ENCODE assay signal across 1 cellular context in the genomic region with DNA sequence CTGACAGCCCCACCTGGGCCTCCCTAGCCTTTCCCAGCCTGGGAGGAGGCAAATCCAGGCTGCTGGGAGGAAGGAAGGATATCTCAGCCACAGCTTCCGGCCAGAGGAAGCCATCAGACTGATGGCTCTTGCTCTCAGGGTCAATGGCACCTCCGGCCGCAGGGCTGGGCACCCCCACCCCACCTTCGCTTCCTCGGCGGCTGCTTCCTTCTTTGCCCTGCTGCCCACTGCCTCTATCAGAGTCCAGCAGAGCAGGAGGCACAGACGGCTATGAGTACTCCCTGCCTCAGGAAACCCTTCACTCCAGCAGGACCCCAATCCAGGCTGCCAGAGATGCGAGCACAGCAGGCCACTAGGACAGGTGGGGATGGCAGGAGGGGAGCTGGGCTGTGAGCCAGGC.
TF ChIP-seq lines count a peak whose summit lies in the region.

No MANE protein-coding gene starts in this region.

TF ChIP-seq in GM23338, 12 proteins besides CTCF, POLR2A, EP300 and RAD21 (continued from another document):
- TF ChIP-seq, protein P1, sequence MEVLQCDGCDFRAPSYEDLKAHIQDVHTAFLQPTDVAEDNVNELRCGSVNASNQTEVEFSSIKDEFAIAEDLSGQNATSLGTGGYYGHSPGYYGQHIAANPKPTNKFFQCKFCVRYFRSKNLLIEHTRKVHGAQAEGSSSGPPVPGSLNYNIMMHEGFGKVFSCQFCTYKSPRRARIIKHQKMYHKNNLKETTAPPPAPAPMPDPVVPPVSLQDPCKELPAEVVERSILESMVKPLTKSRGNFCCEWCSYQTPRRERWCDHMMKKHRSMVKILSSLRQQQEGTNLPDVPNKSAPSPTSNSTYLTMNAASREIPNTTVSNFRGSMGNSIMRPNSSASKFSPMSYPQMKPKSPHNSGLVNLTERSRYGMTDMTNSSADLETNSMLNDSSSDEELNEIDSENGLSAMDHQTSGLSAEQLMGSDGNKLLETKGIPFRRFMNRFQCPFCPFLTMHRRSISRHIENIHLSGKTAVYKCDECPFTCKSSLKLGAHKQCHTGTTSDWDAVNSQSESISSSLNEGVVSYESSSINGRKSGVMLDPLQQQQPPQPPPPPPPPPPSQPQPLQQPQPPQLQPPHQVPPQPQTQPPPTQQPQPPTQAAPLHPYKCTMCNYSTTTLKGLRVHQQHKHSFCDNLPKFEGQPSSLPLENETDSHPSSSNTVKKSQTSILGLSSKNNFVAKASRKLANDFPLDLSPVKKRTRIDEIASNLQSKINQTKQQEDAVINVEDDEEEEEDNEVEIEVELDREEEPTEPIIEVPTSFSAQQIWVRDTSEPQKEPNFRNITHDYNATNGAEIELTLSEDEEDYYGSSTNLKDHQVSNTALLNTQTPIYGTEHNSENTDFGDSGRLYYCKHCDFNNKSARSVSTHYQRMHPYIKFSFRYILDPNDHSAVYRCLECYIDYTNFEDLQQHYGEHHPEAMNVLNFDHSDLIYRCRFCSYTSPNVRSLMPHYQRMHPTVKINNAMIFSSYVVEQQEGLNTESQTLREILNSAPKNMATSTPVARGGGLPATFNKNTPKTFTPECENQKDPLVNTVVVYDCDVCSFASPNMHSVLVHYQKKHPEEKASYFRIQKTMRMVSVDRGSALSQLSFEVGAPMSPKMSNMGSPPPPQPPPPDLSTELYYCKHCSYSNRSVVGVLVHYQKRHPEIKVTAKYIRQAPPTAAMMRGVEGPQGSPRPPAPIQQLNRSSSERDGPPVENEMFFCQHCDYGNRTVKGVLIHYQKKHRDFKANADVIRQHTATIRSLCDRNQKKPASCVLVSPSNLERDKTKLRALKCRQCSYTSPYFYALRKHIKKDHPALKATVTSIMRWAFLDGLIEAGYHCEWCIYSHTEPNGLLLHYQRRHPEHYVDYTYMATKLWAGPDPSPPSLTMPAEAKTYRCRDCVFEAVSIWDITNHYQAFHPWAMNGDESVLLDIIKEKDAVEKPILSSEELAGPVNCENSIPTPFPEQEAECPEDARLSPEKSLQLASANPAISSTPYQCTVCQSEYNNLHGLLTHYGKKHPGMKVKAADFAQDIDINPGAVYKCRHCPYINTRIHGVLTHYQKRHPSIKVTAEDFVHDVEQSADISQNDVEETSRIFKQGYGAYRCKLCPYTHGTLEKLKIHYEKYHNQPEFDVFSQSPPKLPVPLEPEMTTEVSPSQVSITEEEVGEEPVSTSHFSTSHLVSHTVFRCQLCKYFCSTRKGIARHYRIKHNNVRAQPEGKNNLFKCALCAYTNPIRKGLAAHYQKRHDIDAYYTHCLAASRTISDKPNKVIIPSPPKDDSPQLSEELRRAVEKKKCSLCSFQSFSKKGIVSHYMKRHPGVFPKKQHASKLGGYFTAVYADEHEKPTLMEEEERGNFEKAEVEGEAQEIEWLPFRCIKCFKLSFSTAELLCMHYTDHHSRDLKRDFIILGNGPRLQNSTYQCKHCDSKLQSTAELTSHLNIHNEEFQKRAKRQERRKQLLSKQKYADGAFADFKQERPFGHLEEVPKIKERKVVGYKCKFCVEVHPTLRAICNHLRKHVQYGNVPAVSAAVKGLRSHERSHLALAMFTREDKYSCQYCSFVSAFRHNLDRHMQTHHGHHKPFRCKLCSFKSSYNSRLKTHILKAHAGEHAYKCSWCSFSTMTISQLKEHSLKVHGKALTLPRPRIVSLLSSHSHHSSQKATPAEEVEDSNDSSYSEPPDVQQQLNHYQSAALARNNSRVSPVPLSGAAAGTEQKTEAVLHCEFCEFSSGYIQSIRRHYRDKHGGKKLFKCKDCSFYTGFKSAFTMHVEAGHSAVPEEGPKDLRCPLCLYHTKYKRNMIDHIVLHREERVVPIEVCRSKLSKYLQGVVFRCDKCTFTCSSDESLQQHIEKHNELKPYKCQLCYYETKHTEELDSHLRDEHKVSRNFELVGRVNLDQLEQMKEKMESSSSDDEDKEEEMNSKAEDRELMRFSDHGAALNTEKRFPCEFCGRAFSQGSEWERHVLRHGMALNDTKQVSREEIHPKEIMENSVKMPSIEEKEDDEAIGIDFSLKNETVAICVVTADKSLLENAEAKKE (CRISPR knock-in tag; IDR thresholded peaks at IDR 0.05) = no peak
- TF ChIP-seq NANOG (IDR thresholded peaks at IDR 0.05; ENCODE audit: borderline replicate concordance) (no peak), JUNB (IDR thresholded peaks at IDR 0.05; ENCODE audit: unreplicated experiment) (no peak), EZH2phosphoT487 (IDR thresholded peaks at IDR 0.05; ENCODE audit: unreplicated experiment) (no peak), CREB1 (CRISPR knock-in tag; IDR thresholded peaks at IDR 0.05; ENCODE audit: low read depth) (no peak)
- TF ChIP-seq, protein P2, sequence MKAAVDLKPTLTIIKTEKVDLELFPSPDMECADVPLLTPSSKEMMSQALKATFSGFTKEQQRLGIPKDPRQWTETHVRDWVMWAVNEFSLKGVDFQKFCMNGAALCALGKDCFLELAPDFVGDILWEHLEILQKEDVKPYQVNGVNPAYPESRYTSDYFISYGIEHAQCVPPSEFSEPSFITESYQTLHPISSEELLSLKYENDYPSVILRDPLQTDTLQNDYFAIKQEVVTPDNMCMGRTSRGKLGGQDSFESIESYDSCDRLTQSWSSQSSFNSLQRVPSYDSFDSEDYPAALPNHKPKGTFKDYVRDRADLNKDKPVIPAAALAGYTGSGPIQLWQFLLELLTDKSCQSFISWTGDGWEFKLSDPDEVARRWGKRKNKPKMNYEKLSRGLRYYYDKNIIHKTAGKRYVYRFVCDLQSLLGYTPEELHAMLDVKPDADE (IDR thresholded peaks at IDR 0.05) = no peak
- TF ChIP-seq, protein P3, sequence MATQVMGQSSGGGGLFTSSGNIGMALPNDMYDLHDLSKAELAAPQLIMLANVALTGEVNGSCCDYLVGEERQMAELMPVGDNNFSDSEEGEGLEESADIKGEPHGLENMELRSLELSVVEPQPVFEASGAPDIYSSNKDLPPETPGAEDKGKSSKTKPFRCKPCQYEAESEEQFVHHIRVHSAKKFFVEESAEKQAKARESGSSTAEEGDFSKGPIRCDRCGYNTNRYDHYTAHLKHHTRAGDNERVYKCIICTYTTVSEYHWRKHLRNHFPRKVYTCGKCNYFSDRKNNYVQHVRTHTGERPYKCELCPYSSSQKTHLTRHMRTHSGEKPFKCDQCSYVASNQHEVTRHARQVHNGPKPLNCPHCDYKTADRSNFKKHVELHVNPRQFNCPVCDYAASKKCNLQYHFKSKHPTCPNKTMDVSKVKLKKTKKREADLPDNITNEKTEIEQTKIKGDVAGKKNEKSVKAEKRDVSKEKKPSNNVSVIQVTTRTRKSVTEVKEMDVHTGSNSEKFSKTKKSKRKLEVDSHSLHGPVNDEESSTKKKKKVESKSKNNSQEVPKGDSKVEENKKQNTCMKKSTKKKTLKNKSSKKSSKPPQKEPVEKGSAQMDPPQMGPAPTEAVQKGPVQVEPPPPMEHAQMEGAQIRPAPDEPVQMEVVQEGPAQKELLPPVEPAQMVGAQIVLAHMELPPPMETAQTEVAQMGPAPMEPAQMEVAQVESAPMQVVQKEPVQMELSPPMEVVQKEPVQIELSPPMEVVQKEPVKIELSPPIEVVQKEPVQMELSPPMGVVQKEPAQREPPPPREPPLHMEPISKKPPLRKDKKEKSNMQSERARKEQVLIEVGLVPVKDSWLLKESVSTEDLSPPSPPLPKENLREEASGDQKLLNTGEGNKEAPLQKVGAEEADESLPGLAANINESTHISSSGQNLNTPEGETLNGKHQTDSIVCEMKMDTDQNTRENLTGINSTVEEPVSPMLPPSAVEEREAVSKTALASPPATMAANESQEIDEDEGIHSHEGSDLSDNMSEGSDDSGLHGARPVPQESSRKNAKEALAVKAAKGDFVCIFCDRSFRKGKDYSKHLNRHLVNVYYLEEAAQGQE (IDR thresholded peaks at IDR 0.05; ENCODE audit: unreplicated experiment) = no peak
